In genomic region chr2:208040199-208041171, GRCh38 we compare ENCODE assay signal across 8 cellular contexts. TPM values are rescaled to one million over a fixed set of nuclear protein-coding genes. Genes with fewer than 3 reads are reported as not detected.
DNase-seq lines count a peak whose midpoint lies in the region; ATAC-seq lines count a peak whose summit lies in the region.

No MANE protein-coding gene starts in this region.

- no peak overlapping the region for H3K23ac ChIP-seq in trophoblast cell (ENCODE audit: low read length)

- H3K4me2 ChIP-seq in trophoblast cell (ENCODE audit: low read length) = no peak overlapping the region

- no peaks in the 10 kb centered on the region for H3K36me3 ChIP-seq in trophoblast cell (ENCODE audit: control insufficient read depth in 1 of 2, insufficient read depth in 2 of 2, low read length in 2 of 2)

- no peak overlapping the region for H3K4me3 ChIP-seq in trophoblast cell (ENCODE audit: low read depth, low read length)

- H3K9ac ChIP-seq in trophoblast cell (ENCODE audit: low read length) = no peak overlapping the region

- ATAC-seq in GM21381 (IDR thresholded peaks at IDR 0.05; ENCODE audit: unreplicated experiment) = peak; percentile 77

- H3K14ac ChIP-seq in trophoblast cell (ENCODE audit: low read length) = no peak overlapping the region

- H2BK5ac ChIP-seq in trophoblast cell (ENCODE audit: low read depth, low read length, poor library complexity) = peak overlapping the region; percentile 46

- H3K18ac ChIP-seq in trophoblast cell (ENCODE audit: low read length) = no peak overlapping the region

- H3K27me3 ChIP-seq in trophoblast cell (ENCODE audit: insufficient read depth, low read length) = no peaks in the 10 kb centered on the region

- H4K8ac ChIP-seq in trophoblast cell (ENCODE audit: low read depth, low read length) = no peak overlapping the region

- no peak overlapping the region for H2AFZ ChIP-seq in trophoblast cell (ENCODE audit: insufficient read depth, low read length, poor library complexity)

- peak overlapping the region; percentile 41 for H3K27ac ChIP-seq in trophoblast cell (ENCODE audit: low read depth, low read length)

- DNase-seq in DMS114 treated with DMSO at 0.1 percent for 48 hours (lab: John Stamatoyannopoulos, UW; ENCODE audit: unreplicated experiment) (peak; percentile 58), HT1080 (ENCODE audit: low read depth) (peak; percentile 71), SIG-M5 treated with dmso at 0.1 percent for 504 hours (lab: John Stamatoyannopoulos, UW; ENCODE audit: unreplicated experiment) (peak; percentile 79), glomerular visceral epithelial cell (ENCODE audit: extremely low spot score) (peak; percentile 73), trophoblast cell (peak; percentile 94 to 98), ureter (ENCODE audit: low spot score) (peak; percentile 61)
- peak; percentile 10 to 52 (median 42) for DNase-seq in activated naive CD4-positive, alpha-beta T cell (lab: John Stamatoyannopoulos, UW)

- WGBS in trophoblast cell (ENCODE audit: extremely low coverage, insufficient coverage, insufficient read length) = no CpG with 5 or more reads among the region's 8 CpGs

- no peaks in the 10 kb centered on the region for H3K79me2 ChIP-seq in trophoblast cell (ENCODE audit: control insufficient read depth, insufficient read depth, low read length, poor library complexity)

- H2BK12ac ChIP-seq in trophoblast cell (ENCODE audit: low read length) = no peak overlapping the region

- no peaks in the 10 kb centered on the region for H3K9me3 ChIP-seq in trophoblast cell (ENCODE audit: insufficient read depth, low read depth, low read length)

- H3K79me1 ChIP-seq in trophoblast cell (ENCODE audit: low read length) = peaks cover 2% of the 10 kb centered on the region

- H2AK5ac ChIP-seq in trophoblast cell (ENCODE audit: low read length) = no peak overlapping the region

- H4K91ac ChIP-seq in trophoblast cell (ENCODE audit: low read depth, low read length) = no peak overlapping the region

- H3K4me1 ChIP-seq in trophoblast cell (ENCODE audit: control insufficient read depth in 1 of 2, insufficient read depth in 2 of 2, low read length in 2 of 2) = peaks cover 8 to 10% of the 10 kb centered on the region in 2 experiments

- no peak overlapping the region for H4K12ac ChIP-seq in trophoblast cell (ENCODE audit: low read depth, low read length)

- H2BK120ac ChIP-seq in trophoblast cell (ENCODE audit: insufficient read depth, low read length, poor library complexity) = no peak overlapping the region

- H3K4ac ChIP-seq in trophoblast cell (ENCODE audit: low read depth, low read length) = no peak overlapping the region

RNA-seq across cellular contexts. Expression of gene PLEKHM3, which starts 15.2 kb away (rescaled TPM):
- total RNA-seq in HT1080 (2014; rRNA removed; shearing (Covaris generic)) = 5.5 and 7.8 TPM in 2 replicates
- 4.8 and 6.1 TPM in 2 replicates for polyA plus RNA-seq in HT1080 (2015; cell fraction: cytosol; rRNA removed)
- polyA plus RNA-seq in HT1080 (2015; cell fraction: nucleus; rRNA removed) = 3.6 and 6.5 TPM in 2 replicates
- 4.2 and 4.6 TPM in 2 replicates for polyA plus RNA-seq in trophoblast cell (2013)
- 15.2 TPM for total RNA-seq in ureter

Comparison
In these comparisons a context has a peak if more than half of its experiments do, and no peak if none do; other contexts are left out.
1. DNase-seq: peak in every context shown above with its lines; median percentile 96 in trophoblast cell; 79 in SIG-M5 treated with dmso at 0.1 percent for 504 hours; 73 in glomerular visceral epithelial cell; 71 in HT1080; 61 in ureter; 58 in DMS114 treated with DMSO at 0.1 percent for 48 hours; 42 in activated naive CD4-positive, alpha-beta T cell.